In genomic region chr12:122499991-122500684, GRCh38 we compare ENCODE assay signal across 8 cellular contexts. TPM values are rescaled to one million over a fixed set of nuclear protein-coding genes. Genes with fewer than 3 reads are reported as not detected.
DNase-seq lines count a peak whose midpoint lies in the region; FAIRE-seq and TF ChIP-seq lines count a peak whose summit lies in the region.

No MANE protein-coding gene starts in this region.

- H3K9me3 ChIP-seq in SJCRH30 (replicated peaks) (no peaks in the 10 kb centered on the region), left ventricle myocardium inferior (replicated peaks) (no peaks in the 10 kb centered on the region), prostate gland (no peaks in the 10 kb centered on the region)

- DNase-seq in EH (ENCODE audit: low read depth): peak; percentile 70
- peak; percentile 31 for DNase-seq in H54 (ENCODE audit: insufficient read length, low spot score)
- peak; percentile 70 for DNase-seq in M059J (ENCODE audit: low read depth)
- DNase-seq in SJCRH30: peak; percentile 62 to 64
- DNase-seq in amniotic epithelial cell (ENCODE audit: low read depth): peak; percentile 65
- peak; percentile 51 for DNase-seq in left ventricle myocardium inferior
- peak; percentile 54 for DNase-seq in prostate gland (ENCODE audit: low spot score)
- DNase-seq in putamen (ENCODE audit: low spot score): no peak

- H3K4me3 ChIP-seq in SJCRH30 (peak overlapping the region; percentile 88), left ventricle myocardium inferior (peak overlapping the region; percentile 93), prostate gland (peak overlapping the region; percentile 79 to 80)

- WGBS in prostate gland: 0% methylated on average over 35 of the region's 47 CpGs

- H3K27ac ChIP-seq in SJCRH30 (peak overlapping the region; percentile 91), left ventricle myocardium inferior (replicated peaks) (peak overlapping the region; percentile 99), prostate gland (peak overlapping the region; percentile 98 to 99)

- no peak for TF ChIP-seq CTCF in left ventricle myocardium inferior (IDR thresholded peaks at IDR 0.05; ENCODE audit: borderline replicate concordance)
- TF ChIP-seq CTCF in prostate gland (IDR thresholded peaks at IDR 0.05): peak in 1 of 4 experiments; percentile 4

- TF ChIP-seq POLR2A in H54 (IDR thresholded peaks at IDR 0.05; ENCODE audit: low read depth, low read length) (no peak; the same call in 1 of the 2 replicates), prostate gland (IDR thresholded peaks at IDR 0.05) (no peak)

- H3K4me1 ChIP-seq in SJCRH30 (peaks cover 4% of the 10 kb centered on the region; the same call in 1 of the 2 replicates), left ventricle myocardium inferior (peaks cover 53% of the 10 kb centered on the region), prostate gland (replicated peaks) (no peaks in the 10 kb centered on the region)

- H3K36me3 ChIP-seq in SJCRH30 (peaks cover 29% of the 10 kb centered on the region), left ventricle myocardium inferior (peaks cover 41% of the 10 kb centered on the region), prostate gland (peaks cover 0 to 5% of the 10 kb centered on the region in 2 donors)

- intact Hi-C loops in left ventricle myocardium inferior (cut with micrococcal nuclease): no loop called here
- intact Hi-C loops in prostate gland (cut with DNase I): loop anchor here (2.0 kb wide), 1 partner anchor 27 kb away; the partner anchor contains the start of genes KNTC1 and RSRC2

- no peaks in the 10 kb centered on the region for H3K27me3 ChIP-seq in SJCRH30
- H3K27me3 ChIP-seq in left ventricle myocardium inferior (ENCODE audit: low read depth): no peaks in the 10 kb centered on the region
- H3K27me3 ChIP-seq in prostate gland (replicated peaks; ENCODE audit: insufficient read depth): no peaks in the 10 kb centered on the region

- FAIRE-seq in H54 (lab: Jason Lieb, UNC): no peak

RNA-seq across cellular contexts. Expression of gene ZCCHC8, which starts 0.6 kb away (rescaled TPM):
- 13.1 and 21.4 TPM in 2 replicates for total RNA-seq in M059J (2014; rRNA removed; shearing (Covaris generic))
- 20.3 and 25.2 TPM in 2 replicates for total RNA-seq in SJCRH30 (2014; rRNA removed; shearing (Covaris generic))
- total RNA-seq in left ventricle myocardium inferior (8.4 TPM), prostate gland (10 to 100 TPM; 17.3 to 20.1 TPM)

RNA-seq across cellular contexts. Expression of gene RSRC2, which starts 26.6 kb away (rescaled TPM):
- 33.1 and 38.1 TPM in 2 replicates for total RNA-seq in M059J (2014; rRNA removed; shearing (Covaris generic))
- 66.3 and 88.0 TPM in 2 replicates for total RNA-seq in SJCRH30 (2014; rRNA removed; shearing (Covaris generic))
- total RNA-seq in left ventricle myocardium inferior (35.8 TPM), prostate gland (10 to 100 TPM; 53.0 to 61.9 TPM)

RNA-seq across cellular contexts. Expression of gene KNTC1, which starts 26.9 kb away (rescaled TPM):
- total RNA-seq in M059J (2014; rRNA removed; shearing (Covaris generic)): 36.5 and 44.7 TPM in 2 replicates
- total RNA-seq in SJCRH30 (2014; rRNA removed; shearing (Covaris generic)): 63.3 and 75.4 TPM in 2 replicates
- 1.4 TPM for total RNA-seq in left ventricle myocardium inferior
- total RNA-seq in prostate gland: 10 to 100 TPM; 10.8 to 28.6 TPM
